1 cellular context compared by ENCODE assay signal in the genomic region with DNA sequence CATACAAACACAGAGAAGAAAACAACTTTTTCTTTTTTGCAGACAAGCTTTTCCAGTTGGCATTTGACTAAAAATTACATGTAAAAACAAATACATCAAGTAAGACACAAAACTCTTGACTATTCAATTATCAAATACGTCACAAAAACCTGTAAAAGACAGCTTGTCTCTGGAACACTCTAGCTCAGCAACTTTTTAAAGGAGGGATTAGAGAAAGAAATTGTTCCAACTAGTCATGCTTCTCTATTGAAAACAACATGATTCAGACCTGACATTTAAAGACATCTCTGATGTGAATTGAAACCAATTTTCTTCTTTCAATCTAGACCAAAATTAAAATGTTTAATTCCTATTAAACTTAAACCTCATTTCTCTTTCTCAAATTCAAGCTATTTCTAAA.
TF ChIP-seq lines count a peak whose summit lies in the region.

No MANE protein-coding gene starts in this region.

TF ChIP-seq in HepG2, 621 proteins besides CTCF, POLR2A, EP300 and RAD21:
- TF ChIP-seq ZNF496 (CRISPR knock-in tag; IDR thresholded peaks at IDR 0.05; ENCODE audit: insufficient replicate concordance) (no peak), REXO4 (CRISPR knock-in tag; IDR thresholded peaks at IDR 0.05; ENCODE audit: borderline replicate concordance) (no peak), HNRNPLL (IDR thresholded peaks at IDR 0.05; ENCODE audit: low read depth, low read length, poor library complexity, severe bottlenecking) (no peak), ZBTB3 (CRISPR knock-in tag; IDR thresholded peaks at IDR 0.05; ENCODE audit: borderline replicate concordance, low read depth) (no peak), ASH2L (IDR thresholded peaks at IDR 0.05; ENCODE audit: insufficient read length, low read depth, low read length) (no peak), NCOA2 (CRISPR knock-in tag; IDR thresholded peaks at IDR 0.05) (no peak), FOXA3 (CRISPR knock-in tag; IDR thresholded peaks at IDR 0.05) (no peak), ZNF777 (CRISPR knock-in tag; IDR thresholded peaks at IDR 0.05) (no peak), SP140L (CRISPR knock-in tag; IDR thresholded peaks at IDR 0.05; ENCODE audit: borderline replicate concordance) (no peak), ZNF883 (CRISPR knock-in tag; IDR thresholded peaks at IDR 0.05; ENCODE audit: not compliant biosample characterization) (no peak), ZNF772 (CRISPR knock-in tag; IDR thresholded peaks at IDR 0.05) (no peak), KDM6A (CRISPR knock-in tag; IDR thresholded peaks at IDR 0.05; ENCODE audit: low read depth) (no peak), HDAC6 (IDR thresholded peaks at IDR 0.05; ENCODE audit: low read depth, low read length) (no peak)
- TF ChIP-seq, protein P1, sequence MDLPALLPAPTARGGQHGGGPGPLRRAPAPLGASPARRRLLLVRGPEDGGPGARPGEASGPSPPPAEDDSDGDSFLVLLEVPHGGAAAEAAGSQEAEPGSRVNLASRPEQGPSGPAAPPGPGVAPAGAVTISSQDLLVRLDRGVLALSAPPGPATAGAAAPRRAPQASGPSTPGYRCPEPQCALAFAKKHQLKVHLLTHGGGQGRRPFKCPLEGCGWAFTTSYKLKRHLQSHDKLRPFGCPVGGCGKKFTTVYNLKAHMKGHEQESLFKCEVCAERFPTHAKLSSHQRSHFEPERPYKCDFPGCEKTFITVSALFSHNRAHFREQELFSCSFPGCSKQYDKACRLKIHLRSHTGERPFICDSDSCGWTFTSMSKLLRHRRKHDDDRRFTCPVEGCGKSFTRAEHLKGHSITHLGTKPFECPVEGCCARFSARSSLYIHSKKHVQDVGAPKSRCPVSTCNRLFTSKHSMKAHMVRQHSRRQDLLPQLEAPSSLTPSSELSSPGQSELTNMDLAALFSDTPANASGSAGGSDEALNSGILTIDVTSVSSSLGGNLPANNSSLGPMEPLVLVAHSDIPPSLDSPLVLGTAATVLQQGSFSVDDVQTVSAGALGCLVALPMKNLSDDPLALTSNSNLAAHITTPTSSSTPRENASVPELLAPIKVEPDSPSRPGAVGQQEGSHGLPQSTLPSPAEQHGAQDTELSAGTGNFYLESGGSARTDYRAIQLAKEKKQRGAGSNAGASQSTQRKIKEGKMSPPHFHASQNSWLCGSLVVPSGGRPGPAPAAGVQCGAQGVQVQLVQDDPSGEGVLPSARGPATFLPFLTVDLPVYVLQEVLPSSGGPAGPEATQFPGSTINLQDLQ (CRISPR knock-in tag; IDR thresholded peaks at IDR 0.05), result no peak
- TF ChIP-seq, protein P2, sequence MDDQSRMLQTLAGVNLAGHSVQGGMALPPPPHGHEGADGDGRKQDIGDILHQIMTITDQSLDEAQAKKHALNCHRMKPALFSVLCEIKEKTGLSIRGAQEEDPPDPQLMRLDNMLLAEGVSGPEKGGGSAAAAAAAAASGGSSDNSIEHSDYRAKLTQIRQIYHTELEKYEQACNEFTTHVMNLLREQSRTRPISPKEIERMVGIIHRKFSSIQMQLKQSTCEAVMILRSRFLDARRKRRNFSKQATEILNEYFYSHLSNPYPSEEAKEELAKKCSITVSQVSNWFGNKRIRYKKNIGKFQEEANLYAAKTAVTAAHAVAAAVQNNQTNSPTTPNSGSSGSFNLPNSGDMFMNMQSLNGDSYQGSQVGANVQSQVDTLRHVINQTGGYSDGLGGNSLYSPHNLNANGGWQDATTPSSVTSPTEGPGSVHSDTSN (CRISPR knock-in tag; IDR thresholded peaks at IDR 0.05; ENCODE audit: borderline replicate concordance), result no peak
- TF ChIP-seq, protein P3, sequence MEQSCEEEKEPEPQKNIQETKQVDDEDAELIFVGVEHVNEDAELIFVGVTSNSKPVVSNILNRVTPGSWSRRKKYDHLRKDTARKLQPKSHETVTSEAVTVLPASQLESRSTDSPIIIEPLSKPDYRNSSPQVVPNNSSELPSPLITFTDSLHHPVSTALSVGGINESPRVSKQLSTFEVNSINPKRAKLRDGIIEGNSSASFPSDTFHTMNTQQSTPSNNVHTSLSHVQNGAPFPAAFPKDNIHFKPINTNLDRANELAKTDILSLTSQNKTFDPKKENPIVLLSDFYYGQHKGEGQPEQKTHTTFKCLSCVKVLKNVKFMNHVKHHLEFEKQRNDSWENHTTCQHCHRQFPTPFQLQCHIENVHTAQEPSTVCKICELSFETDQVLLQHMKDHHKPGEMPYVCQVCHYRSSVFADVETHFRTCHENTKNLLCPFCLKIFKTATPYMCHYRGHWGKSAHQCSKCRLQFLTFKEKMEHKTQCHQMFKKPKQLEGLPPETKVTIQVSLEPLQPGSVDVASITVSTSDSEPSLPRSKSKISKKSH (CRISPR knock-in tag; IDR thresholded peaks at IDR 0.05; ENCODE audit: borderline replicate concordance), result no peak
- TF ChIP-seq, protein P4, sequence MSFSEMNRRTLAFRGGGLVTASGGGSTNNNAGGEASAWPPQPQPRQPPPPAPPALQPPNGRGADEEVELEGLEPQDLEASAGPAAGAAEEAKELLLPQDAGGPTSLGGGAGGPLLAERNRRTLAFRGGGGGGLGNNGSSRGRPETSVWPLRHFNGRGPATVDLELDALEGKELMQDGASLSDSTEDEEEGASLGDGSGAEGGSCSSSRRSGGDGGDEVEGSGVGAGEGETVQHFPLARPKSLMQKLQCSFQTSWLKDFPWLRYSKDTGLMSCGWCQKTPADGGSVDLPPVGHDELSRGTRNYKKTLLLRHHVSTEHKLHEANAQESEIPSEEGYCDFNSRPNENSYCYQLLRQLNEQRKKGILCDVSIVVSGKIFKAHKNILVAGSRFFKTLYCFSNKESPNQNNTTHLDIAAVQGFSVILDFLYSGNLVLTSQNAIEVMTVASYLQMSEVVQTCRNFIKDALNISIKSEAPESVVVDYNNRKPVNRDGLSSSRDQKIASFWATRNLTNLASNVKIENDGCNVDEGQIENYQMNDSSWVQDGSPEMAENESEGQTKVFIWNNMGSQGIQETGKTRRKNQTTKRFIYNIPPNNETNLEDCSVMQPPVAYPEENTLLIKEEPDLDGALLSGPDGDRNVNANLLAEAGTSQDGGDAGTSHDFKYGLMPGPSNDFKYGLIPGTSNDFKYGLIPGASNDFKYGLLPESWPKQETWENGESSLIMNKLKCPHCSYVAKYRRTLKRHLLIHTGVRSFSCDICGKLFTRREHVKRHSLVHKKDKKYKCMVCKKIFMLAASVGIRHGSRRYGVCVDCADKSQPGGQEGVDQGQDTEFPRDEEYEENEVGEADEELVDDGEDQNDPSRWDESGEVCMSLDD (CRISPR knock-in tag; IDR thresholded peaks at IDR 0.05; ENCODE audit: borderline replicate concordance), result no peak
